Comparison of ENCODE assay signal across 12 cellular contexts in the genomic region with DNA sequence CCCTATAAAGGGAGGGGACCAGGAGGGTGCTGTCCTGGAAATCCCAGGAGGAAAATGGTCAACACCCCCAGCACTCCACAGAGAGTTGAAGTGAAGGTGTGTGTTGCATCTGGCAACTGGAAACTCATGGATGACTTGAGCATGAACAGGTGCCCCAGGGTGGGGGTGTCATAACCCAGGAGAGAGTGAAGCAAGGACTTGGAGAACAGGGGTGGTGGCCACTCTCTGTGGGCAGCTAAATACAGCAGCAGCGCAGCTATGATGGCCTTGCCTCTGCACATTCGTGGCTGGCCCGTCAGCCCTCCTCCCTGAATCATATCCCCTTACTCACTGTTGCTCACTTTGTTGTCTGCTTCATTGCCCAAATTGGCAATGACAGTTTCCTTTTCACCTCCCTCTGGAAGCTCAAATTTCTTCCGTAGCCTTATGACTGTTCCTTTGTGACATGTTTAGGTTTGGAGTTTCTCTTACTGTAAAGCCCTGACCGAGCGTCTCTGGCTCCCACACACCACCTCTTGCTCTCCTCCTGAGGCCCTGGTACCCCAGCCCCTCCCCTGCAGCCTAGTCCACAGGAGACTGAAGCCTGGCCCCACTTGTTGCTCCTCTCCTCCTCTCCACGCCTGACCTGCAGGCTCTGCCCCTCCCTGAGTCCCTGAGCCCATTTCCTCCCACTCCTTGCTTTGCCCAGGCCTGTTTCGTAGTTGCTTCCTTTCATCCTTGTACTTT.
DNase-seq lines count a peak whose midpoint lies in the region; ATAC-seq and TF ChIP-seq lines count a peak whose summit lies in the region.
"Had no signal": no experiment of that assay in that cellular context is flagged by ENCODE, and none has a peak within 500 bp of the region (broad histone marks: within the 10 kb centered on the region; RNA-seq: fewer than 3 reads in every experiment).

No MANE protein-coding gene starts in this region.

- no peaks in the 10 kb centered on the region for H3K36me3 Mint-ChIP-seq in effector memory CD8-positive, alpha-beta T cell (ENCODE audit: insufficient read depth)

- H3K27me3 ChIP-seq in SK-N-SH (ENCODE audit: insufficient read depth) = no peaks in the 10 kb centered on the region
- no peaks in the 10 kb centered on the region for H3K27me3 ChIP-seq in skeletal muscle tissue (ENCODE audit: control insufficient read depth in 3 of 3, insufficient read depth in 3 of 3, low read length in 3 of 3)

- H3K9me2 ChIP-seq in SK-N-SH = no peaks in the 10 kb centered on the region

- H4K20me1 ChIP-seq in SK-N-SH (ENCODE audit: insufficient read depth) = no peaks in the 10 kb centered on the region

- POLR2A ChIA-PET in SK-N-SH (lab: Yijun Ruan, JAX) = no interaction called here

- H3K79me2 ChIP-seq in SK-N-SH (ENCODE audit: insufficient read depth) = peaks cover 11% of the 10 kb centered on the region; the same call in 1 of the 2 replicates

- H3K27me3 Mint-ChIP-seq in effector memory CD8-positive, alpha-beta T cell = no peaks in the 10 kb centered on the region

- TF ChIP-seq EP300 in SK-N-SH (IDR thresholded peaks at IDR 0.05; ENCODE audit: borderline replicate concordance in 1 of 2, low read depth in 1 of 2, low read length in 1 of 2) = peak; percentile 20 to 89; a peak in 2 of 4 replicates

- H3K36me3 ChIP-seq in SK-N-SH (replicated peaks in 1 of 2; ENCODE audit: control insufficient read depth in 1 of 2, insufficient read depth in 2 of 2, low read length in 1 of 2) = no peaks in the 10 kb centered on the region
- H3K36me3 ChIP-seq in skeletal muscle tissue (ENCODE audit: control insufficient read depth in 3 of 3, insufficient read depth in 3 of 3, low read length in 3 of 3) = no peaks in the 10 kb centered on the region

- peaks cover 25 to 26% of the 10 kb centered on the region in 2 experiments for H3K4me1 ChIP-seq in SK-N-SH (ENCODE audit: control insufficient read depth in 1 of 2, insufficient read depth in 2 of 2, low read depth in 1 of 2, low read length in 1 of 2)
- H3K4me1 ChIP-seq in skeletal muscle tissue (ENCODE audit: control insufficient read depth in 3 of 3, insufficient read depth in 3 of 3, low read length in 3 of 3) = peaks cover 26 to 72% (median 45%) of the 10 kb centered on the region in 3 donors

- H3K9me3 Mint-ChIP-seq in effector memory CD8-positive, alpha-beta T cell = no peaks in the 10 kb centered on the region

- peak overlapping the region; percentile 19 to 35; a peak in 2 of 4 replicates for H3K4me3 ChIP-seq in SK-N-SH (ENCODE audit: low read depth in 2 of 2, low read length in 1 of 2)
- no peak overlapping the region for H3K4me3 ChIP-seq in foreskin fibroblast (ENCODE audit: low read depth in 1 of 2, low read length in 2 of 2)
- peak overlapping the region; percentile 26 to 63 (median 61) for H3K4me3 ChIP-seq in skeletal muscle tissue (ENCODE audit: low read length in 3 of 3)

- no peak for TF ChIP-seq CTCF in SK-N-SH (IDR thresholded peaks at IDR 0.05)
- TF ChIP-seq CTCF in foreskin fibroblast (IDR thresholded peaks at IDR 0.05; ENCODE audit: low read depth, low read length) = no peak

- H3K9ac ChIP-seq in SK-N-SH (peak overlapping the region; percentile 43; the same call in 1 of the 2 replicates), skeletal muscle tissue (ENCODE audit: low read depth in 1 of 3, low read length in 3 of 3) (peak overlapping the region; percentile 44 to 74 (median 54))

- WGBS in SK-N-SH (ENCODE audit: low lambda C conversion rate) = 22% methylated on average over 8 of the region's 8 CpGs

- peak overlapping the region; percentile 78 for H2AFZ ChIP-seq in SK-N-SH (ENCODE audit: low read depth)

- no peak overlapping the region for H3K27ac Mint-ChIP-seq in effector memory CD8-positive, alpha-beta T cell

- peaks cover 5 to 17% of the 10 kb centered on the region in 2 donors for H3K4me1 Mint-ChIP-seq in effector memory CD8-positive, alpha-beta T cell (ENCODE audit: low read depth in 2 of 2)

- TF ChIP-seq RAD21 in SK-N-SH (IDR thresholded peaks at IDR 0.05; ENCODE audit: low read length) = no peak

- DNase-seq in DMS 273 (lab: John Stamatoyannopoulos, UW; ENCODE audit: unreplicated experiment) (peak; percentile 38), DMS 273 treated with DMSO at 0.1 percent for 48 hours (lab: John Stamatoyannopoulos, UW) (no peak), SK-N-SH (no peak), foreskin fibroblast (peak; percentile 94 to 95), superior temporal gyrus (ENCODE audit: extremely low spot score) (no peak), ecto neural progenitor cell (ENCODE audit: low spot score) (no peak)
- DNase-seq in effector memory CD8-positive, alpha-beta T cell = no peak
- DNase-seq: GOT3, left cardiac atrium had no signal

- ATAC-seq in effector memory CD8-positive, alpha-beta T cell (replicated peaks) = no peak

- no peak overlapping the region for H3K4me3 Mint-ChIP-seq in effector memory CD8-positive, alpha-beta T cell

- CTCF ChIA-PET in SK-N-SH (lab: Yijun Ruan, JAX) = interaction anchor here (2.0 kb wide), 1 partner anchor 23 kb away, joined by 7 read pairs; no protein-coding TSS in a partner anchor

- H3K27ac ChIP-seq in SK-N-SH (ENCODE audit: low read depth in 2 of 2, low read length in 1 of 2) (peak overlapping the region; percentile 81 to 85), skeletal muscle tissue (ENCODE audit: low read depth, low read length) (peak overlapping the region; percentile 76)
- H3K27ac ChIP-seq: 22Rv1, VCaP had no signal

- H3K9me3 ChIP-seq in SK-N-SH (no peaks in the 10 kb centered on the region), skeletal muscle tissue (ENCODE audit: control insufficient read depth in 3 of 3, low read length in 3 of 3) (no peaks in the 10 kb centered on the region)

- peaks cover 10% of the 10 kb centered on the region for H3F3A ChIP-seq in SK-N-SH (replicated peaks; ENCODE audit: insufficient read depth)

- H3K4me2 ChIP-seq in SK-N-SH = peak overlapping the region; percentile 58

TF ChIP-seq in SK-N-SH, 30 proteins besides CTCF, POLR2A, EP300 and RAD21 (continues in another document):
- TF ChIP-seq, protein P1, sequence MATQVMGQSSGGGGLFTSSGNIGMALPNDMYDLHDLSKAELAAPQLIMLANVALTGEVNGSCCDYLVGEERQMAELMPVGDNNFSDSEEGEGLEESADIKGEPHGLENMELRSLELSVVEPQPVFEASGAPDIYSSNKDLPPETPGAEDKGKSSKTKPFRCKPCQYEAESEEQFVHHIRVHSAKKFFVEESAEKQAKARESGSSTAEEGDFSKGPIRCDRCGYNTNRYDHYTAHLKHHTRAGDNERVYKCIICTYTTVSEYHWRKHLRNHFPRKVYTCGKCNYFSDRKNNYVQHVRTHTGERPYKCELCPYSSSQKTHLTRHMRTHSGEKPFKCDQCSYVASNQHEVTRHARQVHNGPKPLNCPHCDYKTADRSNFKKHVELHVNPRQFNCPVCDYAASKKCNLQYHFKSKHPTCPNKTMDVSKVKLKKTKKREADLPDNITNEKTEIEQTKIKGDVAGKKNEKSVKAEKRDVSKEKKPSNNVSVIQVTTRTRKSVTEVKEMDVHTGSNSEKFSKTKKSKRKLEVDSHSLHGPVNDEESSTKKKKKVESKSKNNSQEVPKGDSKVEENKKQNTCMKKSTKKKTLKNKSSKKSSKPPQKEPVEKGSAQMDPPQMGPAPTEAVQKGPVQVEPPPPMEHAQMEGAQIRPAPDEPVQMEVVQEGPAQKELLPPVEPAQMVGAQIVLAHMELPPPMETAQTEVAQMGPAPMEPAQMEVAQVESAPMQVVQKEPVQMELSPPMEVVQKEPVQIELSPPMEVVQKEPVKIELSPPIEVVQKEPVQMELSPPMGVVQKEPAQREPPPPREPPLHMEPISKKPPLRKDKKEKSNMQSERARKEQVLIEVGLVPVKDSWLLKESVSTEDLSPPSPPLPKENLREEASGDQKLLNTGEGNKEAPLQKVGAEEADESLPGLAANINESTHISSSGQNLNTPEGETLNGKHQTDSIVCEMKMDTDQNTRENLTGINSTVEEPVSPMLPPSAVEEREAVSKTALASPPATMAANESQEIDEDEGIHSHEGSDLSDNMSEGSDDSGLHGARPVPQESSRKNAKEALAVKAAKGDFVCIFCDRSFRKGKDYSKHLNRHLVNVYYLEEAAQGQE (IDR thresholded peaks at IDR 0.05; ENCODE audit: low read depth, low read length) = no peak
- TF ChIP-seq ELF1 (IDR thresholded peaks at IDR 0.05) (no peak), YY1 (IDR thresholded peaks at IDR 0.05; ENCODE audit: low read depth) (no peak), NFIC (IDR thresholded peaks at IDR 0.05; ENCODE audit: borderline replicate concordance) (peak; percentile 71; the same call in 1 of the 2 replicates), MEF2A (IDR thresholded peaks at IDR 0.05; ENCODE audit: borderline replicate concordance, low read depth) (peak; percentile 20; the same call in 1 of the 2 replicates), TAF1 (IDR thresholded peaks at IDR 0.05; ENCODE audit: borderline replicate concordance, low read depth, low read length) (no peak), TCF12 (IDR thresholded peaks at IDR 0.05) (peak; percentile 82; the same call in 1 of the 2 replicates), MXI1 (IDR thresholded peaks at IDR 0.05; ENCODE audit: low read depth, low read length) (no peak), RXRA (IDR thresholded peaks at IDR 0.05; ENCODE audit: borderline replicate concordance, low read depth) (peak; percentile 78; the same call in 1 of the 2 replicates), GABPA (IDR thresholded peaks at IDR 0.05; ENCODE audit: low read depth) (no peak)
- TF ChIP-seq, protein P2, sequence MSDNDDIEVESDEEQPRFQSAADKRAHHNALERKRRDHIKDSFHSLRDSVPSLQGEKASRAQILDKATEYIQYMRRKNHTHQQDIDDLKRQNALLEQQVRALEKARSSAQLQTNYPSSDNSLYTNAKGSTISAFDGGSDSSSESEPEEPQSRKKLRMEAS (IDR thresholded peaks at IDR 0.05; ENCODE audit: low read depth) = peak; percentile 62; the same call in 1 of the 2 replicates
- TF ChIP-seq, protein P3, sequence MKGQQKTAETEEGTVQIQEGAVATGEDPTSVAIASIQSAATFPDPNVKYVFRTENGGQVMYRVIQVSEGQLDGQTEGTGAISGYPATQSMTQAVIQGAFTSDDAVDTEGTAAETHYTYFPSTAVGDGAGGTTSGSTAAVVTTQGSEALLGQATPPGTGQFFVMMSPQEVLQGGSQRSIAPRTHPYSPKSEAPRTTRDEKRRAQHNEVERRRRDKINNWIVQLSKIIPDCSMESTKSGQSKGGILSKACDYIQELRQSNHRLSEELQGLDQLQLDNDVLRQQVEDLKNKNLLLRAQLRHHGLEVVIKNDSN (IDR thresholded peaks at IDR 0.05; ENCODE audit: borderline replicate concordance, low read depth) = no peak
- TF ChIP-seq, protein P4, sequence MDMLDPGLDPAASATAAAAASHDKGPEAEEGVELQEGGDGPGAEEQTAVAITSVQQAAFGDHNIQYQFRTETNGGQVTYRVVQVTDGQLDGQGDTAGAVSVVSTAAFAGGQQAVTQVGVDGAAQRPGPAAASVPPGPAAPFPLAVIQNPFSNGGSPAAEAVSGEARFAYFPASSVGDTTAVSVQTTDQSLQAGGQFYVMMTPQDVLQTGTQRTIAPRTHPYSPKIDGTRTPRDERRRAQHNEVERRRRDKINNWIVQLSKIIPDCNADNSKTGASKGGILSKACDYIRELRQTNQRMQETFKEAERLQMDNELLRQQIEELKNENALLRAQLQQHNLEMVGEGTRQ (IDR thresholded peaks at IDR 0.05; ENCODE audit: borderline replicate concordance, low read depth, low read length) = no peak

Comparison
In these comparisons a context has a peak if more than half of its experiments do, and no peak if none do; other contexts are left out.
1. DNase-seq: peak in DMS 273 (single experiment) and foreskin fibroblast (2 of 2); none in DMS 273 treated with DMSO at 0.1 percent for 48 hours (single experiment), SK-N-SH (single experiment), effector memory CD8-positive, alpha-beta T cell (0 of 3), superior temporal gyrus (single experiment) and ecto neural progenitor cell (single experiment).
2. H3K4me3 ChIP-seq: peak in SK-N-SH (2 of 2) and skeletal muscle tissue (3 of 3); none in foreskin fibroblast (0 of 2).